In the genomic region with DNA sequence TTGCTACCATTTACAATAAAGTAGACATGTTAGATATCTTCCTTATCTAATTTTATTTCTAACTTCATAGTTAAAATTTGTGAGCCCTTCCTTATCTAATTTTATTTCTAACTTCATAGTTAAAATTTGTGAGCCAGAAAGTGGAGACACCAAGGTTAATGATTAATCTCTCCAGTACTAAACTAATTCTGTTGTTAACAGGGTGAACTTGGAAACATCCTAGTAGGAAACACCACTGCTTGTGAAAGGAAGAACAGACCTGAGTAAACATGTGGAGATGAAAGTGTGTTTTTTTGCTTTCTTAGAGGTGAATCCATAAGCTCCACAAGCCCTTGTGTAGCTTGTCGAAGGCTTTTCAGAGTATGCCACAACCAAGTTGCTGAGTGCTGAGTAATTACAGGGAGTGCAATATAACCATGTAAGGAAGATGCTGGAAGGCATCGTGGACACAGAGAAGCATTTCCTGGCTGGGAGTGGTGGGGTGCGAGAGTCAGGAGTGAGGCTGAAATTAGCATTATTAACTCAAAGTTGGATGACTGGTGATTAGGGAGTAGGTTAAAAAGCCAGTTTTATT, we compare ENCODE assay signal across 18 cellular contexts.
DNase-seq lines count a peak whose midpoint lies in the region; ATAC-seq and TF ChIP-seq lines count a peak whose summit lies in the region.
"Had no signal": no experiment of that assay in that cellular context is flagged by ENCODE, and none has a peak within 500 bp of the region (broad histone marks: within the 10 kb centered on the region; RNA-seq: fewer than 3 reads in every experiment).

No MANE protein-coding gene starts in this region.

- H3K36me3 Mint-ChIP-seq in nephron progenitor cell (ENCODE audit: low read depth): no peaks in the 10 kb centered on the region

- peaks cover 19% of the 10 kb centered on the region for H3K9me3 Mint-ChIP-seq in nephron progenitor cell
- H3K9me3 Mint-ChIP-seq: activated CD4-positive, alpha-beta T cell treated with anti-CD3 and anti-CD28 coated beads, Interleukin-2, amount 10 ng/mL, durations not matched to agents 24 days and 14 days had no signal

- no peak for TF ChIP-seq CTCF in fibroblast of pulmonary artery (IDR thresholded peaks at IDR 0.05; ENCODE audit: low read length, missing control alignments)
- TF ChIP-seq CTCF in nephron progenitor cell (IDR thresholded peaks at IDR 0.05): no peak

- H3K4me1 Mint-ChIP-seq in nephron progenitor cell: peaks cover 14% of the 10 kb centered on the region
- H3K4me1 Mint-ChIP-seq: activated CD4-positive, alpha-beta T cell treated with anti-CD3 and anti-CD28 coated beads, Interleukin-2, amount 10 ng/mL, durations not matched to agents 24 days and 14 days had no signal

- H3K27me3 Mint-ChIP-seq in nephron progenitor cell (ENCODE audit: low read depth, poor library complexity): no peaks in the 10 kb centered on the region
- H3K27me3 Mint-ChIP-seq: activated CD4-positive, alpha-beta T cell treated with anti-CD3 and anti-CD28 coated beads, Interleukin-2, amount 10 ng/mL, durations not matched to agents 24 days and 14 days had no signal

- DNase-seq in DMS53 treated with DMSO at 0.1 percent for 48 hours (lab: John Stamatoyannopoulos, UW; ENCODE audit: unreplicated experiment) (peak; percentile 61), NCI-H69 (lab: John Stamatoyannopoulos, UW) (peak; percentile 8), fibroblast of pulmonary artery (ENCODE audit: low read depth) (peak; percentile 34), nephron progenitor cell (no peak), Kasumi-1 (lab: John Stamatoyannopoulos, UW) (no peak), anterior cingulate cortex (lab: John Stamatoyannopoulos, UW) (no peak)
- DNase-seq: activated CD4-positive, alpha-beta T cell treated with anti-CD3 and anti-CD28 coated beads, Interleukin-2, amount 10 ng/mL, durations not matched to agents 24 days and 14 days; activated T-cell treated with anti-CD3 and anti-CD28 coated beads, Interleukin-2, amount 50 U/mL, for 48 hours; aorta; effector CD4-positive, alpha-beta T cell; head of caudate nucleus; NCI-H1417; NCI-H510A treated with DMSO at 0.1 percent for 48 hours; PC-9; T-helper 1 cell had no signal

- peak overlapping the region; percentile 4 for H3K27ac Mint-ChIP-seq in nephron progenitor cell
- H3K27ac Mint-ChIP-seq: activated CD4-positive, alpha-beta T cell treated with anti-CD3 and anti-CD28 coated beads, Interleukin-2, amount 10 ng/mL, durations not matched to agents 24 days and 14 days had no signal

- H3K4me3 Mint-ChIP-seq in nephron progenitor cell: no peak overlapping the region
- H3K4me3 Mint-ChIP-seq: activated CD4-positive, alpha-beta T cell treated with anti-CD3 and anti-CD28 coated beads, Interleukin-2, amount 10 ng/mL, durations not matched to agents 24 days and 14 days had no signal

- no peak for ATAC-seq in GM21825 (IDR thresholded peaks at IDR 0.05; ENCODE audit: unreplicated experiment)
- no peak for ATAC-seq in HG02885 (IDR thresholded peaks at IDR 0.05; ENCODE audit: poor library complexity, unreplicated experiment)

- no peak overlapping the region for H3K4me3 ChIP-seq in fibroblast of pulmonary artery (replicated peaks; ENCODE audit: low read depth, low read length)
- H3K4me3 ChIP-seq: lung, PC-9 had no signal

Comparison
In these comparisons a context has a peak if more than half of its experiments do, and no peak if none do; other contexts are left out.
1. DNase-seq: peak in DMS53 treated with DMSO at 0.1 percent for 48 hours (single experiment), NCI-H69 (single experiment) and fibroblast of pulmonary artery (single experiment); none in nephron progenitor cell (single experiment), Kasumi-1 (0 of 2) and anterior cingulate cortex (0 of 58).